ENCODE assay signal across 8 cellular contexts in genomic region chr1:23344987-23345472, GRCh38. TPM values are rescaled to one million over a fixed set of nuclear protein-coding genes. Genes with fewer than 3 reads are reported as not detected.
A peak's percentile ranks its signal among the peaks of the same experiment; 100 is the strongest.
DNase-seq lines count a peak whose midpoint lies in the region; ATAC-seq and TF ChIP-seq lines count a peak whose summit lies in the region.

No MANE protein-coding gene starts in this region.

- no peak overlapping the region for H2BK120ac ChIP-seq in mesendoderm (ENCODE audit: low read depth, low read length)

- H3K36me3 ChIP-seq in ES-I3 (ENCODE audit: insufficient read depth, low read length) (no peaks in the 10 kb centered on the region), breast epithelium (no peaks in the 10 kb centered on the region), mesendoderm (ENCODE audit: control insufficient read depth, insufficient read depth, low read length) (no peaks in the 10 kb centered on the region)

- H3K9me3 ChIP-seq in ES-I3 (ENCODE audit: control insufficient read depth, insufficient read depth, low read length) (no peaks in the 10 kb centered on the region), breast epithelium (no peaks in the 10 kb centered on the region)

- H3K27ac ChIP-seq in breast epithelium (peak overlapping the region; percentile 99), mesendoderm (ENCODE audit: low read depth, low read length) (peak overlapping the region; percentile 75)

- peak overlapping the region; percentile 22 for H3K18ac ChIP-seq in mesendoderm (ENCODE audit: low read length)

- H3K4me3 ChIP-seq in LNCaP clone FGC (ENCODE audit: low read depth, low read length) = peak overlapping the region; percentile 74
- H3K4me3 ChIP-seq in breast epithelium = peak overlapping the region; percentile 90 to 97 (median 96)
- H3K4me3 ChIP-seq in mesendoderm (ENCODE audit: low read length) = peak overlapping the region; percentile 40

- no CpG with 5 or more reads among the region's 8 CpGs for WGBS in mesendoderm (ENCODE audit: extremely low coverage, insufficient coverage, low lambda C conversion rate)

- ATAC-seq in GM21381 (IDR thresholded peaks at IDR 0.05; ENCODE audit: unreplicated experiment) (no peak), HG02610 (IDR thresholded peaks at IDR 0.05; ENCODE audit: unreplicated experiment) (no peak)

- no peaks in the 10 kb centered on the region for H3K79me1 ChIP-seq in mesendoderm (ENCODE audit: low read length)

- peak overlapping the region; percentile 39 for H3K23ac ChIP-seq in mesendoderm (ENCODE audit: low read length)

- no peak overlapping the region for H4K8ac ChIP-seq in mesendoderm (ENCODE audit: low read depth, low read length)

- intact Hi-C loops in breast epithelium (cut with DNase I; ENCODE audit: low total_unique reads) = loop anchor here (10.0 kb wide), 1 partner anchor 60 kb away; no protein-coding TSS in a partner anchor

- H3K27me3 ChIP-seq in breast epithelium = no peaks in the 10 kb centered on the region
- H3K27me3 ChIP-seq in mesendoderm (ENCODE audit: insufficient read depth, low read length, poor library complexity) = no peaks in the 10 kb centered on the region

- TF ChIP-seq CTCF in LNCaP clone FGC (IDR thresholded peaks at IDR 0.05; ENCODE audit: control insufficient read depth, extremely low read depth, insufficient read depth) = no peak
- TF ChIP-seq CTCF in breast epithelium (IDR thresholded peaks at IDR 0.05) = no peak

- peak overlapping the region; percentile 99 for H4K5ac ChIP-seq in mesendoderm (ENCODE audit: low read length)

- H3K4me1 ChIP-seq in ES-I3 (ENCODE audit: insufficient read depth, low read length) = peaks cover 16% of the 10 kb centered on the region
- H3K4me1 ChIP-seq in breast epithelium = peaks cover 0 to 11% of the 10 kb centered on the region in 2 donors
- no peaks in the 10 kb centered on the region for H3K4me1 ChIP-seq in mesendoderm (ENCODE audit: control insufficient read depth, low read depth, low read length)

- DNase-seq in LNCaP clone FGC (ENCODE audit: low read depth) (no peak), breast epithelium (ENCODE audit: low spot score in 2 of 2) (no peak), mesendoderm (peak; percentile 53)
- DNase-seq in effector CD8-positive, alpha-beta T cell (lab: John Stamatoyannopoulos, UW) = no peak
- DNase-seq in stimulated activated CD4-positive, alpha-beta T cell treated with anti-CD3 and anti-CD28 coated beads, Interleukin-2, amount 100 ng/mL, for 48 hours = no peak

- H2AK5ac ChIP-seq in mesendoderm (ENCODE audit: low read length) = no peak overlapping the region

- peak overlapping the region; percentile 95 for H3K56ac ChIP-seq in mesendoderm (ENCODE audit: low read length)

- H2BK15ac ChIP-seq in mesendoderm (replicated peaks; ENCODE audit: low read depth) = no peak overlapping the region

- peak overlapping the region; percentile 60 for H3K4ac ChIP-seq in mesendoderm (ENCODE audit: low read depth, low read length)

- peaks cover 36% of the 10 kb centered on the region for H3K79me2 ChIP-seq in mesendoderm (ENCODE audit: control insufficient read depth, insufficient read depth, low read length)

- TF ChIP-seq POLR2A in breast epithelium (IDR thresholded peaks at IDR 0.05) = no peak

- H3K4me2 ChIP-seq in mesendoderm (ENCODE audit: low read length) = peak overlapping the region; percentile 63

- peak overlapping the region; percentile 83 for H2BK5ac ChIP-seq in mesendoderm (ENCODE audit: low read length)

- H3K9ac ChIP-seq in ES-I3 (ENCODE audit: low read depth, low read length) = peak overlapping the region; percentile 67
- H3K9ac ChIP-seq in mesendoderm (ENCODE audit: low read length) = peak overlapping the region; percentile 90

RNA-seq across cellular contexts. Expression of gene HNRNPR, which starts 0.9 kb away (rescaled TPM):
- total RNA-seq in breast epithelium = 100 to 1,000 TPM in 2 of 3 donors, 10 to 100 TPM in 1; 56.6 to 114 (median 109) TPM
- polyA plus RNA-seq in mesendoderm (2013, experiment 1 of 2) = 205 TPM
- 197 TPM for polyA plus RNA-seq in mesendoderm (2013, experiment 2 of 2)

RNA-seq across cellular contexts. Expression of gene ZNF436, which starts 24.6 kb away (rescaled TPM):
- total RNA-seq in breast epithelium = 10 to 100 TPM; 19.5 to 36.6 (median 23.9) TPM
- 1.5 TPM for polyA plus RNA-seq in mesendoderm (2013, experiment 1 of 2)
- polyA plus RNA-seq in mesendoderm (2013, experiment 2 of 2) = 1.5 TPM

Comparison
In these comparisons a context has a peak if more than half of its experiments do, and no peak if none do; other contexts are left out.
1. H3K4me3 ChIP-seq: peak in every context shown above with its lines; median percentile 96 in breast epithelium; 74 in LNCaP clone FGC; 40 in mesendoderm.